In the genomic region with DNA sequence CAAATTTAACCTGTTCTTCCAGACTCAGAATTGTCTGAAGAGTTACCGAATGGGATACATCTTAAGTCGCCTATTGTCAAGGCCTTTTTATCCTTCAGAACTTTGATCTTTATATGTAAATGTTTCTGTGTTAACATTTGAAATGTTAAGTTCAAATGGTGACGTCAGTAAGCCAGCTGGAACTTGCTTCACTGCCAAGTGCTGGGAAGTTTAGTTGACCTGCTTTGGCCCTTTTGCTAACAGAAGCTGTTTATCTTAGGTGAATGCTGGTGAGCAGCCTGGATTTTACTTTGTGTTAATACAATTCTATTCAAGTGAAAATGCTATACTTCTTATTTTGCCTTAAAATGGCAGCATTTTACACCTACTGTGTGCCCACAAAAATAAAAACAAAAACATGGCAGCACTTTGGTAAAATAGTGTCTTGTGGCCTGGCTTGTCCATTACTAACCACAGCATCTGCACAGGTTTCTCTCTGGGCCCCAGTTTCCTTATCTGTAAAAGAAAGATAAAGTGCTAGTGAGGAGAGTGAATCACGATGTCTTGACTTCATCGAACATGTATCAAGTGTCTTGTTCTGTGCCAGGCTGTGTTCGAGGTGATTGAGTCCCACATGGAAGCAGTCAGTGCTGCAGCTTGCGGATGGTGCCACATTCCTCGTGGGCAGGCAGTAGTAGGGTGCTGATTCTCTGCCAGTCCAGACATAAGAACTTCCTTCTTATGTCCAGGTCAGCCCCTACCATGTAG, we compare ENCODE assay signal across 8 cellular contexts. TPM values are rescaled to one million over a fixed set of nuclear protein-coding genes. Genes with fewer than 3 reads are reported as not detected.
DNase-seq lines count a peak whose midpoint lies in the region; TF ChIP-seq lines count a peak whose summit lies in the region.

No MANE protein-coding gene starts in this region.

- no peak overlapping the region for H3K4me3 Mint-ChIP-seq in Calu3 (ENCODE audit: low read depth, unreplicated experiment)
- peak overlapping the region; percentile 94 for H3K4me3 Mint-ChIP-seq in neural progenitor cell

- H3K4me1 Mint-ChIP-seq in Calu3 (ENCODE audit: low read depth, unreplicated experiment) (no peaks in the 10 kb centered on the region), neural progenitor cell (peaks cover 19% of the 10 kb centered on the region)

- no peaks in the 10 kb centered on the region for H3F3A ChIP-seq in neural progenitor cell (ENCODE audit: low read depth)

- H3K27ac Mint-ChIP-seq in Calu3 (ENCODE audit: unreplicated experiment) (no peak overlapping the region), neural progenitor cell (no peak overlapping the region)

- TF ChIP-seq CTCF in Calu3 (IDR thresholded peaks at IDR 0.05; ENCODE audit: unreplicated experiment) (no peak), OCI-LY7 (conservative IDR thresholded peaks at IDR 0.05; ENCODE audit: low read length) (no peak), neural progenitor cell (IDR thresholded peaks at IDR 0.05) (no peak), GM13976 (IDR thresholded peaks at IDR 0.05; ENCODE audit: borderline replicate concordance, control extremely low read depth, extremely low read depth, insufficient read depth, missing control alignments) (no peak)

- H2AFZ ChIP-seq in OCI-LY7 (ENCODE audit: low read length): no peak overlapping the region
- H2AFZ ChIP-seq in neural progenitor cell (replicated peaks): no peak overlapping the region

- H3K27me3 Mint-ChIP-seq in Calu3 (ENCODE audit: unreplicated experiment) (no peaks in the 10 kb centered on the region), neural progenitor cell (ENCODE audit: insufficient read depth, low read depth) (no peaks in the 10 kb centered on the region)

- H3K79me2 ChIP-seq in OCI-LY7 (ENCODE audit: insufficient read depth, low read depth, low read length) (peaks cover 55% of the 10 kb centered on the region), neural progenitor cell (ENCODE audit: low read depth) (peaks cover 70% of the 10 kb centered on the region)

- H3K27me3 ChIP-seq in esophagus (ENCODE audit: control insufficient read depth in 1 of 2, insufficient read depth in 2 of 2, low read length in 2 of 2) (no peaks in the 10 kb centered on the region), neural progenitor cell (peaks cover 13% of the 10 kb centered on the region)

- H3K36me3 Mint-ChIP-seq in Calu3 (ENCODE audit: insufficient read depth, unreplicated experiment): peaks cover 21% of the 10 kb centered on the region
- no peaks in the 10 kb centered on the region for H3K36me3 Mint-ChIP-seq in neural progenitor cell

- H4K20me1 ChIP-seq in OCI-LY7 (ENCODE audit: insufficient read depth, low read length): no peaks in the 10 kb centered on the region
- H4K20me1 ChIP-seq in neural progenitor cell (ENCODE audit: low read depth): peaks cover 32% of the 10 kb centered on the region

- intact Hi-C loops in Calu3 (cut with micrococcal nuclease; ENCODE audit: unreplicated experiment): no loop called here
- intact Hi-C loops in OCI-LY7 (cut with micrococcal nuclease; ENCODE audit: unreplicated experiment): loop anchor here (2.0 to 10.0 kb wide), 3 partner anchors 97 to 297 kb away; partner anchors contain the start of genes ANKRD10 and ING1

- peak overlapping the region; percentile 92 for H3K4me2 ChIP-seq in OCI-LY7 (ENCODE audit: low read length)
- peak overlapping the region; percentile 95 for H3K4me2 ChIP-seq in neural progenitor cell

- POLR2A ChIA-PET in OCI-LY7 (lab: Charles Lee): no interaction called here

- in situ Hi-C loops in GM13976 (cut with MboI; ENCODE audit: low sequenced_read_pairs, unreplicated experiment): no loop called here

- no peaks in the 10 kb centered on the region for H3K36me3 ChIP-seq in OCI-LY7 (ENCODE audit: insufficient read depth, low read length)
- H3K36me3 ChIP-seq in esophagus (ENCODE audit: control insufficient read depth in 2 of 2, insufficient read depth in 2 of 2, low read length in 1 of 2): peaks cover 0 to 4% of the 10 kb centered on the region in 2 donors
- H3K36me3 ChIP-seq in neural progenitor cell: no peaks in the 10 kb centered on the region

- H3K27ac ChIP-seq in OCI-LY7 (ENCODE audit: low read depth, low read length, poor library complexity, severe bottlenecking) (no peak overlapping the region), esophagus (ENCODE audit: low read depth in 2 of 2, low read length in 1 of 2) (peak overlapping the region; percentile 55 to 87), neural progenitor cell (no peak overlapping the region)

- H3K9me3 ChIP-seq in OCI-LY7 (ENCODE audit: low read length) (no peaks in the 10 kb centered on the region), esophagus (ENCODE audit: control insufficient read depth in 2 of 2, insufficient read depth in 1 of 2, low read depth in 1 of 2, low read length in 1 of 2) (peaks cover 0 to 2% of the 10 kb centered on the region in 2 donors), neural progenitor cell (ENCODE audit: low read depth) (no peaks in the 10 kb centered on the region)

- no peak overlapping the region for H3K9ac ChIP-seq in neural progenitor cell

- CTCF ChIA-PET in Calu3 (lab: Charles Lee): no interaction called here
- CTCF ChIA-PET in OCI-LY7 (lab: Charles Lee; ENCODE audit: unreplicated experiment): no interaction called here

- BruUV-seq in Calu3 (replicated peaks; lab: Mats Ljungman, UMichigan) (TSS peak; percentile 26), OCI-LY7 (replicated peaks; lab: Mats Ljungman, UMichigan) (TSS peak; percentile 49)

- peaks cover 14% of the 10 kb centered on the region for H3K4me1 ChIP-seq in OCI-LY7 (ENCODE audit: insufficient read depth, low read length, poor library complexity, severe bottlenecking)
- H3K4me1 ChIP-seq in esophagus (ENCODE audit: control insufficient read depth in 2 of 2, insufficient read depth in 2 of 2, low read length in 1 of 2): peaks cover 7 to 12% of the 10 kb centered on the region in 2 donors
- peaks cover 8% of the 10 kb centered on the region for H3K4me1 ChIP-seq in neural progenitor cell

- DNase-seq in Calu3 (no peak), OCI-LY7 (ENCODE audit: low spot score) (peak; percentile 3), neural progenitor cell (ENCODE audit: low spot score) (no peak), DMS79 treated with DMSO at 0.1 percent for 48 hours (lab: John Stamatoyannopoulos, UW) (no peak), cerebellar cortex (ENCODE audit: low spot score) (no peak), GM13976 (ENCODE audit: low spot score) (no peak)
- DNase-seq in NK-92 treated with Interleukin-12 subunit alpha and Interleukin-12 subunit beta, amount 100 ng/mL, for 24 hours (lab: John Stamatoyannopoulos, UW): no peak

- 36 to 41% methylated on average over 8 of the region's 8 CpGs for WGBS in esophagus, 2 donors

- H3K9me2 ChIP-seq in OCI-LY7 (ENCODE audit: insufficient read depth, low read length): no peaks in the 10 kb centered on the region

- H3K4me3 ChIP-seq in OCI-LY7 (ENCODE audit: low read depth, low read length, poor library complexity, severe bottlenecking) (peak overlapping the region; percentile 87), esophagus (ENCODE audit: low read depth in 1 of 2, low read length in 2 of 2) (peak overlapping the region in 1 of 2 donors; percentile 8), neural progenitor cell (no peak overlapping the region)

- H3K9me3 Mint-ChIP-seq in Calu3 (ENCODE audit: low read depth, unreplicated experiment) (no peaks in the 10 kb centered on the region), neural progenitor cell (peaks cover 6% of the 10 kb centered on the region)

RNA-seq across cellular contexts. Expression of gene NAXD, which starts 2.2 kb away (rescaled TPM):
- total RNA-seq in Calu3 (2022) (11.5 and 14.0 TPM in 2 replicates), OCI-LY7 (2022) (12.5 and 13.8 TPM in 2 replicates), neural progenitor cell (ENCODE audit: low replicate concordance) (17.7 and 23.7 TPM in 2 replicates)
- total RNA-seq in OCI-LY7 (2014; rRNA removed; shearing (Covaris generic)): 8.3 and 9.4 TPM in 2 replicates
- 10 to 100 TPM; 26.3 to 28.7 TPM for polyA plus RNA-seq in esophagus

RNA-seq across cellular contexts. Expression of gene RAB20, which starts 56.0 kb away (rescaled TPM):
- total RNA-seq in Calu3 (2022): 9.7 and 11.9 TPM in 2 replicates
- not detected in 2 replicates for total RNA-seq in OCI-LY7 (2014; rRNA removed; shearing (Covaris generic))
- not detected in 2 replicates for total RNA-seq in OCI-LY7 (2022)
- 1 to 10 TPM; 1.0 to 2.3 TPM for polyA plus RNA-seq in esophagus
- total RNA-seq in neural progenitor cell (ENCODE audit: low replicate concordance): 0.58 and 2.4 TPM in 2 replicates

Comparison
In these comparisons a context has a peak if more than half of its experiments do, and no peak if none do; other contexts are left out.
1. H3K27ac ChIP-seq: peak in esophagus (2 of 2); none in OCI-LY7 (single experiment) and neural progenitor cell (single experiment).